ENCODE assay signal across 1 cellular context in genomic region chr12:49060237-49061156, GRCh38.
A peak's percentile ranks its signal among the peaks of the same experiment; 100 is the strongest.
TF ChIP-seq lines count a peak whose summit lies in the region.

KMT2D (minus strand) TSS chr12:49060794; CDS start chr12:49055324, 5,470 bp downstream.

TF ChIP-seq in GM23338, 12 proteins besides CTCF, POLR2A, EP300 and RAD21 (continued from another document):
- TF ChIP-seq ZNF462 (CRISPR knock-in tag; IDR thresholded peaks at IDR 0.05) (no peak), EZH2 (IDR thresholded peaks at IDR 0.05; ENCODE audit: low read depth, unreplicated experiment) (no peak), REST (IDR thresholded peaks at IDR 0.05; ENCODE audit: unreplicated experiment) (no peak), STAT1 (IDR thresholded peaks at IDR 0.05; ENCODE audit: unreplicated experiment) (no peak), ZNF331 (CRISPR knock-in tag; IDR thresholded peaks at IDR 0.05; ENCODE audit: low read depth) (no peak), CREB1 (CRISPR knock-in tag; IDR thresholded peaks at IDR 0.05; ENCODE audit: low read depth) (peak; percentile 94)
